Comparison of ENCODE assay signal across 26 cellular contexts in the genomic region with DNA sequence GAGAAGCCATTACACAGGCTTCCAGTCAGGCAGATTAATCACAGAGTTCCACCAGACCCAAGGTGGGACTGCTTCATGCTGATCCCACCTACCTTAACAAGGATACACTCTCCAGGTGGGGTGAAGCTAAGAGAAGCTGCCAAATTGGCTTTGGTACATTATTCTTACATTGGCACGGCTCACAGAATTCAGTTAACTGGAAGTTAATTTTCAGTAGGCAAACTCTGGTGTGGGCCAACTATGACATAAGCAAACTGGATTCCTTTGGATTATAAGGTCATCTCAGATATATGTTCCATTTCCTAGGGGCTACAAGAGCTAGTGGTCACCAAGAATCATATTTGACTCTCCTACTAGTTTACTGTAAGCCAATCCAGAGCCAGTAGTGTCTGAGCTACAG.
"Had no signal": no experiment of that assay in that cellular context is flagged by ENCODE, and none has a peak within 500 bp of the region (broad histone marks: within the 10 kb centered on the region; RNA-seq: fewer than 3 reads in every experiment).

No MANE protein-coding gene starts in this region.

- H3K4me1 ChIP-seq: heart left ventricle, left lung, prostate gland, right atrium auricular region, right lobe of liver, tibial nerve, uterus had no signal

- H3K36me3 ChIP-seq: heart left ventricle, left lung, ovary, prostate gland, right atrium auricular region, right lobe of liver, tibial nerve, uterus had no signal

- H3K9me3 ChIP-seq: heart left ventricle, left lung, ovary, prostate gland, right atrium auricular region, right lobe of liver, tibial nerve, uterus had no signal

- DNase-seq: heart left ventricle; hypothalamus; immature natural killer cell; left cardiac atrium; left lung; mesendoderm; naive thymus-derived CD4-positive, alpha-beta T cell; ovary; posterior cingulate gyrus; right lobe of liver; stimulated activated CD4-positive, alpha-beta T cell treated with anti-CD3 and anti-CD28 coated beads, Interleukin-1b, Interleukin-23, amount 100 ng/mL, for 48 hours; stimulated activated CD4-positive, alpha-beta T cell treated with anti-CD3 and anti-CD28 coated beads, Interleukin-2, amount 100 ng/mL, for 48 hours; stimulated activated CD4-positive, alpha-beta T cell treated with anti-CD3 and anti-CD28 coated beads, Interleukin-4, amount 100 ng/mL, for 4 hours; stimulated activated CD8-positive, alpha-beta memory T cell treated with anti-CD3 and anti-CD28 coated beads, Interleukin-4, amount 100 ng/mL, for 48 hours; stimulated activated naive CD4-positive, alpha-beta T cell treated with Interleukin-2 at 50 U/mL for 16 hours; stimulated activated naive CD8-positive, alpha-beta T cell treated with anti-CD3 and anti-CD28 coated beads, Interleukin-15, amount 100 ng/mL, for 72 hours; substantia nigra; uterus had no signal

- H3K27ac ChIP-seq: heart left ventricle, left lung, ovary, prostate gland, right atrium auricular region, right lobe of liver, tibial nerve, uterus had no signal

- ATAC-seq: heart left ventricle; left cardiac atrium; left lung; naive thymus-derived CD4-positive, alpha-beta T cell; natural killer cell treated with Interleukin-12 subunit alpha and Interleukin-12 subunit beta and Interleukin-15 and Interleukin-18, amount 100 ng/mL, for 72 hours; stimulated activated memory B cell treated with anti-CD40 and anti-IgM and Interleukin-4, amounts not matched to agents 10 μg/mL and 1 μg/mL and 100 μg/mL, for 72 hours; stimulated activated naive CD8-positive, alpha-beta T cell treated with anti-CD3 and anti-CD28 coated beads, Interleukin-15, amount 100 ng/mL, for 72 hours had no signal

- H3K4me3 ChIP-seq: heart left ventricle, left lung, lung, ovary, prostate gland, right atrium auricular region, right lobe of liver, smooth muscle cell, tibial nerve, uterus had no signal

- H3K27me3 ChIP-seq: heart left ventricle, left lung, ovary, right atrium auricular region, right lobe of liver, tibial nerve, uterus had no signal

- FAIRE-seq: islet of Langerhans had no signal
